In the genomic region with DNA sequence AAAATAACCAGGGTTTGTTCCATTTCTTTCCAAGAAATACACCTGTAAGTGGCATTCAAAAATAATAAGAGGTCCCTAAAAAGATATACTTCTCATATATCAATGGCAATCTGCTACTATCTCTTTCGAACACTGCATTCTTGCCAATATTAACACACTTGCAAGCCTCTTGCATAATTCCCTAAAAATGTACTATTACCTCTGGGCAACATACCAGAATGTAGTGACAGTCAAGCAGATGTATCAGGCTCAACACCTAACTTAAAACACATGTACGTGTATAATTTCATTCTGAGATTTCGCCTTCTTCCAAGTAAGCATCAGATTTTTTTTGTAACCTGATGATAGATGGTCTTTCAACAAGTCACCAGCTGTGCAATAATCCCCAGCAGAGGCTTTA, we compare ENCODE assay signal across 35 cellular contexts. TPM values are rescaled to one million over a fixed set of nuclear protein-coding genes. Genes with fewer than 3 reads are reported as not detected.
"Had no signal": no experiment of that assay in that cellular context is flagged by ENCODE, and none has a peak within 500 bp of the region (broad histone marks: within the 10 kb centered on the region; RNA-seq: fewer than 3 reads in every experiment).

No MANE protein-coding gene starts in this region.

- H3K4me1 ChIP-seq: ascending aorta had no signal

- ATAC-seq: activated CD8-positive, alpha-beta T cell treated with anti-CD3 and anti-CD28 coated beads for 36 hours; activated naive CD8-positive, alpha-beta T cell treated with anti-CD3 and anti-CD28 coated beads, Interleukin-2, amount 50 U/mL, for 24 hours; activated T-cell treated with anti-CD3 and anti-CD28 coated beads, Interleukin-2, amount 50 U/mL, for 4 hours; activated T-cell treated with anti-CD3 and anti-CD28 coated beads, Interleukin-2, amount 50 U/mL, for 72 hours; activated T-helper 17 cell treated with anti-CD3 and anti-CD28 coated beads, Interleukin-2, amount 50 U/mL, for 72 hours had no signal

- H3K4me3 ChIP-seq: ascending aorta, cardiac muscle cell had no signal

- H3K9me3 ChIP-seq: ascending aorta had no signal

- H3K36me3 ChIP-seq: ascending aorta, cardiac muscle cell had no signal

- H3K27ac ChIP-seq: ascending aorta, cardiac muscle cell, VCaP had no signal

- DNase-seq: activated B cell treated with CpG ODN at 0.5 μM for 24 hours; activated CD4-positive, alpha-beta memory T cell treated with anti-CD3 and anti-CD28 coated beads for 36 hours; activated CD4-positive, alpha-beta T cell treated with anti-CD3 and anti-CD28 coated beads for 4 hours; activated CD4-positive, alpha-beta T cell treated with anti-CD3 and anti-CD28 coated beads, Interleukin-2, amount 10 ng/mL, durations not matched to agents 24 days and 14 days; activated CD4-positive, alpha-beta T cell treated with anti-CD3 and anti-CD28 coated beads, Interleukin-2, amount 50 U/mL, for 1 hour; activated CD4-positive, alpha-beta T cell treated with anti-CD3 and anti-CD28 coated beads, Interleukin-2, amount 50 U/mL, for 4 hours; activated CD4-positive, CD25-positive, alpha-beta regulatory T cell treated with anti-CD3 and anti-CD28 coated beads, Interleukin-2, amount 50 U/mL, for 72 hours; activated CD8-positive, alpha-beta memory T cell treated with anti-CD3 and anti-CD28 coated beads, Interleukin-2, amount 50 U/mL, for 4 hours; activated CD8-positive, alpha-beta T cell treated with anti-CD3 and anti-CD28 coated beads for 36 hours; activated effector memory CD4-positive, alpha-beta T cell treated with anti-CD3 and anti-CD28 coated beads, Interleukin-2, amount 50 U/mL, for 16 hours; activated gamma-delta T cell treated with Interleukin-2 at 50 U/mL for 16 hours; activated naive CD4-positive, alpha-beta T cell; activated naive CD4-positive, alpha-beta T cell treated with anti-CD3 and anti-CD28 coated beads, Interleukin-2, amount 10 ng/mL, durations not matched to agents 7 days and 5 days; activated naive CD8-positive, alpha-beta T cell treated with anti-CD3 and anti-CD28 coated beads, Interleukin-2, amount 10 ng/mL, durations not matched to agents 7 days and 5 days; activated naive CD8-positive, alpha-beta T cell treated with anti-CD3 and anti-CD28 coated beads, Interleukin-2, amount 50 U/mL, for 24 hours; activated T-cell treated with anti-CD3 and anti-CD28 coated beads for 4 hours; activated T-cell treated with anti-CD3 and anti-CD28 coated beads, Interleukin-2, amount 50 U/mL, for 1 hour; activated T-cell treated with anti-CD3 and anti-CD28 coated beads, Interleukin-2, amount 50 U/mL, for 4 hours; activated T-cell treated with anti-CD3 and anti-CD28 coated beads, Interleukin-2, amount 50 U/mL, for 72 hours; amygdala; anterior cingulate cortex; caudate nucleus; cerebellar nuclear complex; T-helper 1 cell; T-helper 2 cell; T-helper 9 cell had no signal

- FAIRE-seq: bronchial epithelial cell, TTC549 had no signal

RNA-seq across cellular contexts. Expression of a gene that starts 3.4 kb away (rescaled TPM):
- total RNA-seq: activated B cell treated with CpG ODN at 0.5 μM for 24 hours; activated CD4-positive, alpha-beta memory T cell treated with anti-CD3 and anti-CD28 coated beads for 36 hours; activated CD4-positive, alpha-beta T cell treated with anti-CD3 and anti-CD28 coated beads, Interleukin-2, amount 10 ng/mL, durations not matched to agents 24 days and 14 days; activated CD8-positive, alpha-beta memory T cell treated with anti-CD3 and anti-CD28 coated beads for 36 hours; activated CD8-positive, alpha-beta T cell treated with anti-CD3 and anti-CD28 coated beads for 36 hours; activated naive CD8-positive, alpha-beta T cell treated with anti-CD3 and anti-CD28 coated beads, Interleukin-2, amount 10 ng/mL, durations not matched to agents 7 days and 5 days; activated T-cell treated with anti-CD3 and anti-CD28 coated beads, Interleukin-2, amount 50 U/mL, for 4 hours; activated T-cell treated with anti-CD3 and anti-CD28 coated beads, Interleukin-2, amount 50 U/mL, for 72 hours; activated T-helper 1 cell treated with anti-CD3 and anti-CD28 coated beads, Interleukin-12 subunit alpha, Interleukin-12 subunit beta, Interleukin-2, Interleukin-4 antibody, amounts not matched to agents 30 ng/mL and 10 ng/mL and 1 ng/mL, durations not matched to agents 14 hours and 24 hours and 36 hours; activated T-helper 17 cell treated with anti-CD3 and anti-CD28 coated beads, Interleukin-2, amount 50 U/mL, for 72 hours; bronchial epithelial cell; cardiac muscle cell; chondrocyte had no signal
- polyA plus RNA-seq: cardiac muscle cell had no signal
